ENCODE assay signal across 8 cellular contexts in the genomic region with DNA sequence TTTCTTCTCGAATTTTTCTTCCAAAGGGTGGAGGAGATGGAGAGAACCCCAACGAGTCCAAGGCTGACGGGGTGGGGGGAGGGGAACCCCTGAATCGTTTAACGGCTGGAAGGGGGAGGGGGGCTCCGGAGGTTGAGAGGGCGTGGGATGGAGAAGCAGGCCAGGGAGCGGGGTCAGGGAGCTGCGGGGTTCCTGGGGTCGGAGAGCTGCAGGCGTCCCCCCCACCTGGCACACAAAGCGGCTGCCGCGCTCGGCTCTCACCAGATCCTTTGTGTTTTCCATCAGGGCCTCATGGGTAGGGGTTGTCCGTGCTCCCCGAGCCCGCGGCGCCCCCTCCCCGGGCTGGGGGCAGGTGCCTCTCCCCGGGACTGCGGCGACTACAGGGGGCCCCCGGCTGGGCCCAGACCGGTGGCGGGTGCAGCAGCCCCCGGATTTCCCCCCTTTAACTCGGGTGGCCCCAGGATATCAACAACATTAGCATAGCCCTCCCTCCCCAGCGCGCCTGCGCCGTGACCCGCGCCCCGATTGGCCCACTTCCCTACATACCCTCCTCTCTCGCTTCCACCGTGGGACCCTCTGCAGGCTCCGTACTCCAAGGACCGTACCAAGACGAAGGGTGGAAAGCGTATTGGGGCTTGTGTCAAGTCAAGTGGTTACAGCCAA. TPM values are rescaled to one million over a fixed set of nuclear protein-coding genes. Genes with fewer than 3 reads are reported as not detected.
A peak's percentile ranks its signal among the peaks of the same experiment; 100 is the strongest.
DNase-seq lines count a peak whose midpoint lies in the region; ATAC-seq, FAIRE-seq and TF ChIP-seq lines count a peak whose summit lies in the region.

Gene MBTD1 (minus strand): TSS at position 476 of the 663 bp plus-strand sequence. CDS start 34,888 bp downstream, outside the sequence.

- no peaks in the 10 kb centered on the region for H3K9me3 ChIP-seq in upper lobe of right lung

- no peaks in the 10 kb centered on the region for H3K27me3 Mint-ChIP-seq in T-helper 1 cell treated with Interleukin-12 subunit alpha and Interleukin-12 subunit beta and Interleukin-4 antibody, amounts not matched to agents 30 μg/mL and 1 μg/mL, for 36 hours (ENCODE audit: low read depth)
- no peaks in the 10 kb centered on the region for H3K27me3 Mint-ChIP-seq in progenitor cell of endocrine pancreas

- H3K27me3 ChIP-seq in upper lobe of right lung: no peaks in the 10 kb centered on the region

- H3K4me3 Mint-ChIP-seq in T-helper 1 cell treated with Interleukin-12 subunit alpha and Interleukin-12 subunit beta and Interleukin-4 antibody, amounts not matched to agents 30 μg/mL and 1 μg/mL, for 36 hours: peak within 1 kb of the TSS; percentile 86
- H3K4me3 Mint-ChIP-seq in progenitor cell of endocrine pancreas (ENCODE audit: low read depth): peak within 1 kb of the TSS; percentile 95

- H3K36me3 Mint-ChIP-seq in T-helper 1 cell treated with Interleukin-12 subunit alpha and Interleukin-12 subunit beta and Interleukin-4 antibody, amounts not matched to agents 30 μg/mL and 1 μg/mL, for 36 hours (ENCODE audit: low read depth): peaks cover 25% of the 10 kb centered on the region
- peaks cover 8% of the 10 kb centered on the region for H3K36me3 Mint-ChIP-seq in progenitor cell of endocrine pancreas (ENCODE audit: insufficient read depth)

- DNase-seq in GM12891 (ENCODE audit: insufficient read length, low spot score) (peak; percentile 93), NCI-H146 treated with DMSO at 0.1 percent for 48 hours (lab: John Stamatoyannopoulos, UW; ENCODE audit: unreplicated experiment) (peak; percentile 93), amygdala (lab: John Stamatoyannopoulos, UW) (peak; percentile 69 to 100 (median 97)), left ventricle myocardium superior (peak; percentile 96), progenitor cell of endocrine pancreas (ENCODE audit: low spot score, unreplicated experiment) (peak; percentile 86), upper lobe of right lung (peak; percentile 96)

- peaks cover 32% of the 10 kb centered on the region for H3K36me3 ChIP-seq in upper lobe of right lung

- TF ChIP-seq CTCF in progenitor cell of endocrine pancreas (IDR thresholded peaks at IDR 0.05; ENCODE audit: unreplicated experiment) (no peak), upper lobe of right lung (IDR thresholded peaks at IDR 0.05) (no peak)

- peaks cover 49% of the 10 kb centered on the region for H3K4me1 ChIP-seq in upper lobe of right lung

- H3K4me1 Mint-ChIP-seq in T-helper 1 cell treated with Interleukin-12 subunit alpha and Interleukin-12 subunit beta and Interleukin-4 antibody, amounts not matched to agents 30 μg/mL and 1 μg/mL, for 36 hours (ENCODE audit: low read depth): peaks cover 44% of the 10 kb centered on the region
- H3K4me1 Mint-ChIP-seq in progenitor cell of endocrine pancreas (ENCODE audit: low read depth): peaks cover 40% of the 10 kb centered on the region

- TF ChIP-seq POLR2A in GM12891 (IDR thresholded peaks at IDR 0.05; ENCODE audit: low read depth, low read length): no peak

- peak within 1 kb of the TSS; percentile 98 for H3K4me3 ChIP-seq in upper lobe of right lung

- H3K27ac Mint-ChIP-seq in T-helper 1 cell treated with Interleukin-12 subunit alpha and Interleukin-12 subunit beta and Interleukin-4 antibody, amounts not matched to agents 30 μg/mL and 1 μg/mL, for 36 hours: peak within 1 kb of the TSS; percentile 95
- H3K27ac Mint-ChIP-seq in progenitor cell of endocrine pancreas: peak within 1 kb of the TSS; percentile 100

- peak within 1 kb of the TSS; percentile 95 for H3K27ac ChIP-seq in upper lobe of right lung

- peak; percentile 76 for ATAC-seq in HG02852 (IDR thresholded peaks at IDR 0.05; ENCODE audit: unreplicated experiment)
- peak; percentile 93 for ATAC-seq in left ventricle myocardium superior
- ATAC-seq in upper lobe of right lung: peak; percentile 93

- no peak for FAIRE-seq in GM12891 (lab: Jason Lieb, UNC)

- intact Hi-C loops in left ventricle myocardium superior (cut with micrococcal nuclease) (no loop called here), upper lobe of right lung (cut with DNase I) (no loop called here)

- H3K9me3 Mint-ChIP-seq in T-helper 1 cell treated with Interleukin-12 subunit alpha and Interleukin-12 subunit beta and Interleukin-4 antibody, amounts not matched to agents 30 μg/mL and 1 μg/mL, for 36 hours: no peaks in the 10 kb centered on the region
- H3K9me3 Mint-ChIP-seq in progenitor cell of endocrine pancreas (ENCODE audit: low read depth): no peaks in the 10 kb centered on the region

TF ChIP-seq in GM12891, 5 proteins besides CTCF, POLR2A, EP300 and RAD21:
- TF ChIP-seq PAX5 (IDR thresholded peaks at IDR 0.05; ENCODE audit: insufficient read depth, low read length, severe bottlenecking) (no peak), POU2F2 (IDR thresholded peaks at IDR 0.05; ENCODE audit: low read depth, low read length) (0 out of 2 replicates have a peak, but pooled peaks have one; percentile 27), SPI1 (IDR thresholded peaks at IDR 0.05; ENCODE audit: low read depth, low read length) (peak; percentile 69), TAF1 (IDR thresholded peaks at IDR 0.05; ENCODE audit: low read depth, low read length) (0 out of 2 replicates have a peak, but pooled peaks have one; percentile 24)

RNA-seq across cellular contexts. Expression of gene MBTD1, which starts in this region (rescaled TPM):
- 4.4 TPM for polyA plus RNA-seq in GM12891 (2012; ENCODE audit: low read depth, missing spikeins)
- total RNA-seq in left ventricle myocardium superior (6.6 TPM), progenitor cell of endocrine pancreas (47.6 and 50.7 TPM in 2 replicates), upper lobe of right lung (14.2 TPM)

Comparison
In these comparisons a context has a peak if more than half of its experiments do, and no peak if none do; other contexts are left out.
1. Peak in every context shown above with its lines: DNase-seq, ATAC-seq, H3K4me3 ChIP-seq and H3K27ac ChIP-seq.